In the genomic region with DNA sequence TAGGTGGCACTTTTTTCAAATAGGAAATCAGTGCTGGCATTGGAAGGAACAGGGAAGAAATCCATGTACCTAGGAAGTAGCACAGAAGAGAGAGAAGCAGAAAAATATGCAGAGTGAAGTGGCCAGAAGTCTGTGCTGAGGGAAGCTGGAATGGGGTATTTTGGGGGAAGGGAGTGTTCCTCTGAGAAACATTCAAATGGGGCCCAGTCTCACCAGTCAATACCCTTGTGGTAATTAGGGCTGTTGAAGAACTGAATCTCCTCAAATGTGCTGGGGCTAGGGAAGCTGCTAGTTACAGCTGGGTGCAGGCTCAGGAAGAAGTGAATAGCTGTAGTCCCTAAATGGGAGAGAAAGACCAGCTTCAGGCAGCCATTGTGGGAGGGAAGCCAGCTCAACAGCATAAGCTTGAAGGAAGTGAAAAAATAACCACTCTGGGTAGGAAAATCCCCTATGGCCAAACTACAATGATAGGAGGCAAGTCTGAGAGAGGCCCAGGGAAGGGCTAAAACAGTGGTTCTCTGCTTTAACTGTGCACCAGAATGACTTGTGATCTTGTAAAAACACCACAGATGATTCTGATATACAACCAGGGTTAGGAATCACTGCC, we compare ENCODE assay signal across 12 cellular contexts. TPM values are rescaled to one million over a fixed set of nuclear protein-coding genes. Genes with fewer than 3 reads are reported as not detected.
DNase-seq lines count a peak whose midpoint lies in the region; ATAC-seq and TF ChIP-seq lines count a peak whose summit lies in the region.
"Had no signal": no experiment of that assay in that cellular context is flagged by ENCODE, and none has a peak within 500 bp of the region (broad histone marks: within the 10 kb centered on the region; RNA-seq: fewer than 3 reads in every experiment).

No MANE protein-coding gene starts in this region.

- no peak overlapping the region for H3K4me3 ChIP-seq in Karpas-422 (ENCODE audit: low read length)
- no peak overlapping the region for H3K4me3 ChIP-seq in mesenchymal stem cell (ENCODE audit: insufficient read depth in 1 of 2, low read depth in 1 of 2, low read length in 2 of 2)
- no peak overlapping the region for H3K4me3 ChIP-seq in hepatocyte
- H3K4me3 ChIP-seq in gastroesophageal sphincter = no peak overlapping the region
- H3K4me3 ChIP-seq in upper lobe of right lung = no peak overlapping the region
- H3K4me3 ChIP-seq: heart left ventricle, vagina had no signal

- no peak overlapping the region for H2AFZ ChIP-seq in Karpas-422 (ENCODE audit: low read length)
- no peak overlapping the region for H2AFZ ChIP-seq in mesenchymal stem cell (ENCODE audit: low read depth, low read length)
- H2AFZ ChIP-seq in hepatocyte = no peak overlapping the region

- no peak overlapping the region for H3K14ac ChIP-seq in mesenchymal stem cell (ENCODE audit: low read length in 2 of 2)

- ATAC-seq in GM21381 (IDR thresholded peaks at IDR 0.05; ENCODE audit: unreplicated experiment) (peak; percentile 78), gastroesophageal sphincter (no peak), upper lobe of right lung (no peak)
- ATAC-seq: heart left ventricle had no signal

- H3K9me2 ChIP-seq in Karpas-422 (replicated peaks; ENCODE audit: insufficient read depth, low read length) (no peaks in the 10 kb centered on the region), hepatocyte (replicated peaks; ENCODE audit: insufficient read depth) (no peaks in the 10 kb centered on the region)

- in situ Hi-C loops in GM13976 (cut with MboI; ENCODE audit: low sequenced_read_pairs, unreplicated experiment) = no loop called here

- H3K27ac ChIP-seq in Karpas-422 (ENCODE audit: low read length) (peak overlapping the region; percentile 11), mesenchymal stem cell (ENCODE audit: low read length, poor library complexity, severe bottlenecking) (no peak overlapping the region), hepatocyte (no peak overlapping the region), gastroesophageal sphincter (peak overlapping the region in 1 of 4 donors; percentile 16), upper lobe of right lung (no peak overlapping the region)
- H3K27ac ChIP-seq: vagina had no signal

- H3K9ac ChIP-seq in Karpas-422 (ENCODE audit: low read length) = no peak overlapping the region
- H3K9ac ChIP-seq in mesenchymal stem cell (ENCODE audit: low read length) = no peak overlapping the region

- H3K79me2 ChIP-seq in Karpas-422 (ENCODE audit: low read length) = peaks cover 12% of the 10 kb centered on the region
- no peaks in the 10 kb centered on the region for H3K79me2 ChIP-seq in hepatocyte

- intact Hi-C loops in upper lobe of right lung (cut with DNase I) = no loop called here

- peak; percentile 85 for DNase-seq in GM13976 (ENCODE audit: low spot score)
- DNase-seq in Karpas-422 = no peak
- no peak for DNase-seq in mesenchymal stem cell
- DNase-seq in hepatocyte (ENCODE audit: low spot score) = no peak
- no peak for DNase-seq in OCI-M1 (lab: John Stamatoyannopoulos, UW)
- no peak for DNase-seq in upper lobe of right lung
- DNase-seq: activated CD4-positive, alpha-beta T cell treated with anti-CD3 and anti-CD28 coated beads for 1 hour; heart left ventricle; stimulated activated CD4-positive, alpha-beta T cell treated with anti-CD3 and anti-CD28 coated beads, Interleukin-2, amount 100 ng/mL, for 24 hours had no signal

- no peak overlapping the region for H2BK5ac ChIP-seq in mesenchymal stem cell (ENCODE audit: low read depth, low read length, poor library complexity, severe bottlenecking)

- no peak for TF ChIP-seq POLR2A in gastroesophageal sphincter (IDR thresholded peaks at IDR 0.05)

- TF ChIP-seq EP300 in gastroesophageal sphincter (IDR thresholded peaks at IDR 0.05) = no peak

- H4K91ac ChIP-seq in mesenchymal stem cell (ENCODE audit: low read length) = no peak overlapping the region

- H4K20me1 ChIP-seq in Karpas-422 (ENCODE audit: insufficient read depth, low read depth, low read length) (no peaks in the 10 kb centered on the region), hepatocyte (ENCODE audit: insufficient read depth, poor library complexity, severe bottlenecking) (no peaks in the 10 kb centered on the region)

- H3K9me3 ChIP-seq in Karpas-422 (ENCODE audit: low read length) (no peaks in the 10 kb centered on the region), mesenchymal stem cell (ENCODE audit: control insufficient read depth, low read length) (no peaks in the 10 kb centered on the region), hepatocyte (ENCODE audit: low read depth) (no peaks in the 10 kb centered on the region), gastroesophageal sphincter (no peaks in the 10 kb centered on the region), upper lobe of right lung (no peaks in the 10 kb centered on the region)
- H3K9me3 ChIP-seq: heart left ventricle, vagina had no signal

- peaks cover 24% of the 10 kb centered on the region for H3K79me1 ChIP-seq in mesenchymal stem cell (replicated peaks; ENCODE audit: low read length, poor library complexity, severe bottlenecking)

- H3K23ac ChIP-seq in mesenchymal stem cell (ENCODE audit: low read length in 2 of 2) = no peak overlapping the region

- H2BK12ac ChIP-seq in mesenchymal stem cell (ENCODE audit: low read length in 2 of 2) = no peak overlapping the region

- H3K36me3 ChIP-seq in Karpas-422 (ENCODE audit: insufficient read depth, low read length) = peaks cover 27% of the 10 kb centered on the region; the same call in 1 of the 2 replicates
- H3K36me3 ChIP-seq in mesenchymal stem cell (ENCODE audit: control insufficient read depth in 1 of 2, insufficient read depth in 2 of 2, low read depth in 1 of 2, low read length in 2 of 2) = peaks cover 87 to 96% of the 10 kb centered on the region in 2 experiments
- no peaks in the 10 kb centered on the region for H3K36me3 ChIP-seq in hepatocyte (replicated peaks; ENCODE audit: insufficient read depth, low read depth)
- peaks cover 0 to 98% of the 10 kb centered on the region in 2 donors for H3K36me3 ChIP-seq in gastroesophageal sphincter
- peaks cover 95% of the 10 kb centered on the region for H3K36me3 ChIP-seq in upper lobe of right lung

- H3K4me1 ChIP-seq in Karpas-422 (ENCODE audit: low read length) (peaks cover 9% of the 10 kb centered on the region), mesenchymal stem cell (ENCODE audit: control insufficient read depth, insufficient read depth, low read depth, low read length) (peaks cover 2% of the 10 kb centered on the region), hepatocyte (ENCODE audit: insufficient read depth) (no peaks in the 10 kb centered on the region), gastroesophageal sphincter (peaks cover 0 to 21% (median 3%) of the 10 kb centered on the region in 3 donors), upper lobe of right lung (peaks cover 4% of the 10 kb centered on the region)

- no peak for TF ChIP-seq CTCF in GM13976 (IDR thresholded peaks at IDR 0.05; ENCODE audit: borderline replicate concordance, control extremely low read depth, extremely low read depth, insufficient read depth, missing control alignments)
- TF ChIP-seq CTCF in hepatocyte (IDR thresholded peaks at IDR 0.05; ENCODE audit: poor library complexity) = no peak
- no peak for TF ChIP-seq CTCF in gastroesophageal sphincter (IDR thresholded peaks at IDR 0.05)
- TF ChIP-seq CTCF in upper lobe of right lung (IDR thresholded peaks at IDR 0.05) = no peak

- H3K27me3 ChIP-seq in Karpas-422 (ENCODE audit: low read length) (no peaks in the 10 kb centered on the region), mesenchymal stem cell (ENCODE audit: control insufficient read depth in 1 of 2, insufficient read depth in 1 of 2, low read length in 2 of 2) (no peaks in the 10 kb centered on the region), hepatocyte (no peaks in the 10 kb centered on the region), gastroesophageal sphincter (no peaks in the 10 kb centered on the region), upper lobe of right lung (no peaks in the 10 kb centered on the region)
- H3K27me3 ChIP-seq: heart left ventricle, vagina had no signal

- H2AK5ac ChIP-seq in mesenchymal stem cell (ENCODE audit: low read length, severe bottlenecking) = no peak overlapping the region

- no peak overlapping the region for H2BK120ac ChIP-seq in mesenchymal stem cell (ENCODE audit: low read depth, low read length)

- H4K8ac ChIP-seq in mesenchymal stem cell (ENCODE audit: low read length) = peak overlapping the region; percentile 32

- H3K18ac ChIP-seq in mesenchymal stem cell (ENCODE audit: low read depth in 1 of 2, low read length in 2 of 2) = no peak overlapping the region

- no peak overlapping the region for H3K4ac ChIP-seq in mesenchymal stem cell (ENCODE audit: low read depth in 1 of 2, low read length in 2 of 2)

- no peak overlapping the region for H2BK15ac ChIP-seq in mesenchymal stem cell (ENCODE audit: low read depth, poor library complexity, severe bottlenecking)

- H3K4me2 ChIP-seq in Karpas-422 (ENCODE audit: low read depth, low read length, poor library complexity, severe bottlenecking) = no peak overlapping the region
- no peak overlapping the region for H3K4me2 ChIP-seq in mesenchymal stem cell (ENCODE audit: low read length, poor library complexity, severe bottlenecking)
- no peak overlapping the region for H3K4me2 ChIP-seq in hepatocyte

RNA-seq across cellular contexts. Expression of a gene that starts 7.6 kb away (rescaled TPM):
- total RNA-seq in Karpas-422 (2014; rRNA removed; shearing (Covaris generic); ENCODE audit: low replicate concordance) = 38.2 and 47.0 TPM in 2 replicates
- 16.6 TPM for polyA plus RNA-seq in mesenchymal stem cell (2013, experiment 1 of 2)
- 16.7 TPM for polyA plus RNA-seq in mesenchymal stem cell (2013, experiment 2 of 2)
- 10.7 and 29.9 TPM in 2 replicates for total RNA-seq in hepatocyte
- polyA plus RNA-seq in hepatocyte = 21.1 and 24.9 TPM in 2 replicates
- 10 to 100 TPM; 17.9 to 53.9 (median 25.7) TPM for total RNA-seq in gastroesophageal sphincter
- total RNA-seq in upper lobe of right lung = 35.0 TPM

RNA-seq across cellular contexts. Expression of a gene that starts 18.4 kb away (rescaled TPM):
- total RNA-seq in Karpas-422 (2014; rRNA removed; shearing (Covaris generic); ENCODE audit: low replicate concordance) = 33.0 and 49.5 TPM in 2 replicates
- polyA plus RNA-seq in mesenchymal stem cell (2013, experiment 1 of 2) = 89.1 TPM
- 80.7 TPM for polyA plus RNA-seq in mesenchymal stem cell (2013, experiment 2 of 2)
- total RNA-seq in hepatocyte (83.7 and 101 TPM in 2 replicates), gastroesophageal sphincter (100 to 1,000 TPM in 2 of 4 donors, 10 to 100 TPM in 2; 48.4 to 121 (median 101) TPM), upper lobe of right lung (117 TPM)
- polyA plus RNA-seq in hepatocyte = 98.5 and 103 TPM in 2 replicates

RNA-seq across cellular contexts. Expression of a gene that starts 21.9 kb away (rescaled TPM):
- 39.0 and 57.5 TPM in 2 replicates for total RNA-seq in Karpas-422 (2014; rRNA removed; shearing (Covaris generic); ENCODE audit: low replicate concordance)
- polyA plus RNA-seq in mesenchymal stem cell (2013, experiment 1 of 2) = 112 TPM
- 116 TPM for polyA plus RNA-seq in mesenchymal stem cell (2013, experiment 2 of 2)
- total RNA-seq in hepatocyte (45.3 and 59.1 TPM in 2 replicates), gastroesophageal sphincter (10 to 100 TPM; 19.9 to 29.5 (median 21.4) TPM), upper lobe of right lung (19.4 TPM)
- 86.1 and 95.2 TPM in 2 replicates for polyA plus RNA-seq in hepatocyte

RNA-seq across cellular contexts. Expression of a gene that starts 59.6 kb away (rescaled TPM):
- total RNA-seq in Karpas-422 (2014; rRNA removed; shearing (Covaris generic); ENCODE audit: low replicate concordance) = 50.6 and 84.6 TPM in 2 replicates
- polyA plus RNA-seq in mesenchymal stem cell (2013, experiment 1 of 2) = 39.6 TPM
- polyA plus RNA-seq in mesenchymal stem cell (2013, experiment 2 of 2) = 36.9 TPM
- 59.4 and 60.2 TPM in 2 replicates for total RNA-seq in hepatocyte
- 46.8 and 47.6 TPM in 2 replicates for polyA plus RNA-seq in hepatocyte
- 10 to 100 TPM; 47.5 to 65.1 (median 49.6) TPM for total RNA-seq in gastroesophageal sphincter
- total RNA-seq in upper lobe of right lung = 71.0 TPM
